16 cellular contexts compared by ENCODE assay signal in genomic region chr3:49122022-49122421, GRCh38. TPM values are rescaled to one million over a fixed set of nuclear protein-coding genes. Genes with fewer than 3 reads are reported as not detected.
A peak's percentile ranks its signal among the peaks of the same experiment; 100 is the strongest.
DNase-seq lines count a peak whose midpoint lies in the region; ATAC-seq, FAIRE-seq and TF ChIP-seq lines count a peak whose summit lies in the region.
"Had no signal": no experiment of that assay in that cellular context is flagged by ENCODE, and none has a peak within 500 bp of the region (broad histone marks: within the 10 kb centered on the region; RNA-seq: fewer than 3 reads in every experiment).

No MANE protein-coding gene starts in this region.

- peaks cover 23% of the 10 kb centered on the region for H3K79me2 ChIP-seq in astrocyte (ENCODE audit: insufficient read depth, low read length)

- H3K9me3 ChIP-seq in CD4-positive, alpha-beta T cell (ENCODE audit: control insufficient read depth, low read length) = no peaks in the 10 kb centered on the region
- no peaks in the 10 kb centered on the region for H3K9me3 ChIP-seq in astrocyte (ENCODE audit: insufficient read depth, low read depth, low read length)
- H3K9me3 ChIP-seq: SK-N-SH, vagina had no signal

- DNase-seq in CD4-positive, alpha-beta T cell = no peak
- no peak for DNase-seq in HFFc6
- DNase-seq in astrocyte (ENCODE audit: low read depth) = no peak
- no peak for DNase-seq in nephron progenitor cell
- no peak for DNase-seq in DMS53 (lab: John Stamatoyannopoulos, UW)
- DNase-seq in NCI-H2171 treated with DMSO at 0.1 percent for 48 hours (lab: John Stamatoyannopoulos, UW) = no peak
- DNase-seq: activated gamma-delta T cell treated with Interleukin-2 at 50 U/mL for 16 hours; GDM1; kidney; MV-4-11; SK-N-SH; stimulated activated CD4-positive, alpha-beta T cell treated with anti-CD3 and anti-CD28 coated beads, Interleukin-4, amount 100 ng/mL, for 1 hour had no signal

- peaks cover 23% of the 10 kb centered on the region for H3K4me1 Mint-ChIP-seq in CD4-positive, alpha-beta T cell (ENCODE audit: low read depth)
- peaks cover 13% of the 10 kb centered on the region for H3K4me1 Mint-ChIP-seq in HFFc6 (ENCODE audit: low read depth)
- H3K4me1 Mint-ChIP-seq in astrocyte (ENCODE audit: low read depth, unreplicated experiment) = peaks cover 8% of the 10 kb centered on the region
- H3K4me1 Mint-ChIP-seq in nephron progenitor cell = peaks cover 13% of the 10 kb centered on the region

- no peak overlapping the region for H3K9ac ChIP-seq in astrocyte (ENCODE audit: low read length)
- H3K9ac ChIP-seq: SK-N-SH had no signal

- no peaks in the 10 kb centered on the region for H3K27me3 Mint-ChIP-seq in CD4-positive, alpha-beta T cell
- H3K27me3 Mint-ChIP-seq in HFFc6 (ENCODE audit: insufficient read depth) (peaks cover 6% of the 10 kb centered on the region), astrocyte (ENCODE audit: low read depth, unreplicated experiment) (no peaks in the 10 kb centered on the region), nephron progenitor cell (ENCODE audit: low read depth, poor library complexity) (no peaks in the 10 kb centered on the region)

- no peak overlapping the region for H2AFZ ChIP-seq in astrocyte (ENCODE audit: low read depth, low read length)

- no peaks in the 10 kb centered on the region for H3K9me3 Mint-ChIP-seq in CD4-positive, alpha-beta T cell
- H3K9me3 Mint-ChIP-seq in HFFc6 = no peaks in the 10 kb centered on the region
- H3K9me3 Mint-ChIP-seq in astrocyte (ENCODE audit: unreplicated experiment) = no peaks in the 10 kb centered on the region
- H3K9me3 Mint-ChIP-seq in nephron progenitor cell = no peaks in the 10 kb centered on the region

- intact Hi-C loops in CD4-positive, alpha-beta T cell (cut with DNase I, micrococcal nuclease) = loop anchor here in 1 of 2 experiments (5.0 to 10.0 kb wide), 2 partner anchors 100 to 553 kb away; partner anchors contain the start of genes APEH and NDUFAF3

- no peak overlapping the region for H3K4me2 ChIP-seq in astrocyte (ENCODE audit: low read length)
- H3K4me2 ChIP-seq: SK-N-SH had no signal

- peaks cover 14% of the 10 kb centered on the region for H3K4me1 ChIP-seq in astrocyte (ENCODE audit: insufficient read depth, low read length)

- no peak for TF ChIP-seq CTCF in CD4-positive, alpha-beta T cell (IDR thresholded peaks at IDR 0.05)
- TF ChIP-seq CTCF in HFFc6 (IDR thresholded peaks at IDR 0.05) (no peak), astrocyte (IDR thresholded peaks at IDR 0.05; ENCODE audit: insufficient read depth, low read depth, low read length) (no peak), nephron progenitor cell (IDR thresholded peaks at IDR 0.05) (no peak)

- H3K4me3 ChIP-seq in astrocyte (ENCODE audit: insufficient read depth, low read depth, low read length) = no peak overlapping the region

- no peak for ATAC-seq in CD4-positive, alpha-beta T cell (ENCODE audit: poor library complexity)
- ATAC-seq in HG03378 (IDR thresholded peaks at IDR 0.05; ENCODE audit: unreplicated experiment) = no peak
- ATAC-seq: activated CD4-positive, CD25-positive, alpha-beta regulatory T cell treated with anti-CD3 and anti-CD28 coated beads, Interleukin-2, amount 50 U/mL, for 24 hours; HepG2 had no signal

- H3K27ac ChIP-seq in CD4-positive, alpha-beta T cell (ENCODE audit: low read depth, low read length) = peak overlapping the region; percentile 87
- no peak overlapping the region for H3K27ac ChIP-seq in astrocyte (ENCODE audit: low read depth, low read length)

- H3K36me3 Mint-ChIP-seq in CD4-positive, alpha-beta T cell (ENCODE audit: low read depth) = peaks cover 22% of the 10 kb centered on the region
- peaks cover 11% of the 10 kb centered on the region for H3K36me3 Mint-ChIP-seq in HFFc6 (ENCODE audit: low read depth)
- peaks cover 18% of the 10 kb centered on the region for H3K36me3 Mint-ChIP-seq in astrocyte (ENCODE audit: low read depth, unreplicated experiment)
- H3K36me3 Mint-ChIP-seq in nephron progenitor cell (ENCODE audit: low read depth) = peaks cover 22% of the 10 kb centered on the region

- H3K27me3 ChIP-seq in CD4-positive, alpha-beta T cell (ENCODE audit: control insufficient read depth, insufficient read depth, low read length) = no peaks in the 10 kb centered on the region
- H3K27me3 ChIP-seq in astrocyte (ENCODE audit: insufficient read depth, low read length) = no peaks in the 10 kb centered on the region
- H3K27me3 ChIP-seq: vagina had no signal

- no peak for FAIRE-seq in astrocyte (lab: Jason Lieb, UNC)
- FAIRE-seq: HepG2, kidney had no signal

- peak overlapping the region; percentile 93 for H3K4me3 Mint-ChIP-seq in CD4-positive, alpha-beta T cell
- H3K4me3 Mint-ChIP-seq in HFFc6 = no peak overlapping the region
- H3K4me3 Mint-ChIP-seq in astrocyte (ENCODE audit: unreplicated experiment) = peak overlapping the region; percentile 92
- peak overlapping the region; percentile 92 for H3K4me3 Mint-ChIP-seq in nephron progenitor cell

- POLR2A ChIA-PET in CD4-positive, alpha-beta T cell (lab: Charles Lee) = interaction anchor here (1.5 to 3.3 kb wide), 3 partner anchors 28 to 348 kb away, joined by 5 to 92 read pairs (median 22); partner anchors contain the start of genes DAG1, NDUFAF3 and QRICH1

- peaks cover 46% of the 10 kb centered on the region for H3K36me3 ChIP-seq in astrocyte (ENCODE audit: insufficient read depth, low read length)

- H3K27ac Mint-ChIP-seq in CD4-positive, alpha-beta T cell = peak overlapping the region; percentile 95
- H3K27ac Mint-ChIP-seq in HFFc6 = peak overlapping the region; percentile 58; the same call in 1 of the 2 replicates
- no peak overlapping the region for H3K27ac Mint-ChIP-seq in astrocyte (ENCODE audit: unreplicated experiment)
- H3K27ac Mint-ChIP-seq in nephron progenitor cell = peak overlapping the region; percentile 84

- CTCF ChIA-PET in CD4-positive, alpha-beta T cell (lab: Charles Lee) = interaction anchor here (3.5 kb wide), 1 partner anchor 28 kb away, joined by 27 read pairs; the partner anchor contains the start of gene QRICH1

- H4K20me1 ChIP-seq in astrocyte (ENCODE audit: insufficient read depth, low read length) = peaks cover 44% of the 10 kb centered on the region

RNA-seq across cellular contexts. Expression of gene USP19, which starts 1.4 kb away (rescaled TPM):
- total RNA-seq in CD4-positive, alpha-beta T cell = 10 to 100 TPM; 84.9 to 86.2 TPM
- 10 to 100 TPM; 35.2 to 49.2 (median 42.6) TPM for total RNA-seq in HFFc6 (2021; fragmentation: NEBNext Ultra II Directional; extraction: Animal tissue kit (Norgen Biotek cat#: 25700))
- 28.7 and 31.7 TPM in 2 replicates for total RNA-seq in astrocyte

RNA-seq across cellular contexts. Expression of gene LAMB2, which starts 10.8 kb away (rescaled TPM):
- under 1 TPM; 0.36 to 0.60 TPM for total RNA-seq in CD4-positive, alpha-beta T cell
- 100 to 1,000 TPM; 432 to 518 (median 449) TPM for total RNA-seq in HFFc6 (2021; fragmentation: NEBNext Ultra II Directional; extraction: Animal tissue kit (Norgen Biotek cat#: 25700))
- 344 and 391 TPM in 2 replicates for total RNA-seq in astrocyte

RNA-seq across cellular contexts. Expression of gene QARS1, which starts 17.5 kb away (rescaled TPM):
- 100 to 1,000 TPM; 264 to 287 TPM for total RNA-seq in CD4-positive, alpha-beta T cell
- total RNA-seq in HFFc6 (2021; fragmentation: NEBNext Ultra II Directional; extraction: Animal tissue kit (Norgen Biotek cat#: 25700)) = 100 to 1,000 TPM; 183 to 263 (median 237) TPM
- total RNA-seq in astrocyte = 189 and 231 TPM in 2 replicates

RNA-seq across cellular contexts. Expression of gene QRICH1, which starts 28.2 kb away (rescaled TPM):
- 100 to 1,000 TPM; 210 to 255 TPM for total RNA-seq in CD4-positive, alpha-beta T cell
- 100 to 1,000 TPM in 2 of 6 experiments, 10 to 100 TPM in 4; 88.7 to 106 (median 94.6) TPM for total RNA-seq in HFFc6 (2021; fragmentation: NEBNext Ultra II Directional; extraction: Animal tissue kit (Norgen Biotek cat#: 25700))
- total RNA-seq in astrocyte = 109 and 119 TPM in 2 replicates

RNA-seq across cellular contexts. Expression of gene CCDC71, which starts 44.1 kb away (rescaled TPM):
- 10 to 100 TPM; 14.7 to 16.0 TPM for total RNA-seq in CD4-positive, alpha-beta T cell
- 10 to 100 TPM; 20.0 to 23.7 (median 21.9) TPM for total RNA-seq in HFFc6 (2021; fragmentation: NEBNext Ultra II Directional; extraction: Animal tissue kit (Norgen Biotek cat#: 25700))
- total RNA-seq in astrocyte = 18.5 and 20.5 TPM in 2 replicates

Comparison
In these comparisons a context has a peak if more than half of its experiments do, and no peak if none do; other contexts are left out.
1. RNA of gene LAMB2, which starts 10.8 kb away (total RNA-seq): 432 to 518 TPM in HFFc6 and 344 to 391 TPM in astrocyte; 0.36 to 0.60 TPM in CD4-positive, alpha-beta T cell; every median in the first group is over 100 times any median in the second.